ENCODE assay signal across 7 cellular contexts in genomic region chr10:3807221-3807927, GRCh38. TPM values are rescaled to one million over a fixed set of nuclear protein-coding genes. Genes with fewer than 3 reads are reported as not detected.
A peak's percentile ranks its signal among the peaks of the same experiment; 100 is the strongest.
DNase-seq lines count a peak whose midpoint lies in the region; ATAC-seq and TF ChIP-seq lines count a peak whose summit lies in the region.

No MANE protein-coding gene starts in this region.

- ATAC-seq in GM23338, result peak; percentile 46; the same call in 2 of the 3 replicates
- ATAC-seq in GM21367 (IDR thresholded peaks at IDR 0.05; ENCODE audit: unreplicated experiment), result no peak
- ATAC-seq in omental fat pad (ENCODE audit: low FRiP score), result no peak

- no peak for TF ChIP-seq POLR2A in sigmoid colon (IDR thresholded peaks at IDR 0.05)

- H3K27me3 Mint-ChIP-seq in GM23338 (ENCODE audit: insufficient read depth, low read depth, poor library complexity) (peaks cover 1% of the 10 kb centered on the region), endodermal cell (ENCODE audit: insufficient read depth) (no peaks in the 10 kb centered on the region)

- no peaks in the 10 kb centered on the region for H3K36me3 Mint-ChIP-seq in GM23338 (ENCODE audit: low read depth)
- H3K36me3 Mint-ChIP-seq in endodermal cell (ENCODE audit: low read depth), result no peaks in the 10 kb centered on the region

- CTCF ChIA-PET in OCI-LY7 (lab: Charles Lee; ENCODE audit: unreplicated experiment), result no interaction called here

- no peaks in the 10 kb centered on the region for H3F3A ChIP-seq in GM23338 (replicated peaks; ENCODE audit: low read depth)

- no peaks in the 10 kb centered on the region for H3K79me2 ChIP-seq in GM23338 (replicated peaks; ENCODE audit: insufficient read depth)
- H3K79me2 ChIP-seq in OCI-LY7 (ENCODE audit: insufficient read depth, low read depth, low read length), result no peaks in the 10 kb centered on the region

- H2AFZ ChIP-seq in GM23338 (no peak overlapping the region), OCI-LY7 (ENCODE audit: low read length) (peak overlapping the region; percentile 98)

- no peaks in the 10 kb centered on the region for H4K20me1 ChIP-seq in GM23338 (replicated peaks; ENCODE audit: insufficient read depth)
- H4K20me1 ChIP-seq in OCI-LY7 (ENCODE audit: insufficient read depth, low read length), result no peaks in the 10 kb centered on the region

- peak; percentile 34 for DNase-seq in GM23338 (ENCODE audit: low spot score)
- DNase-seq in OCI-LY7 (ENCODE audit: low spot score), result peak; percentile 38
- no peak for DNase-seq in endodermal cell
- no peak for DNase-seq in sigmoid colon
- no peak for DNase-seq in omental fat pad (ENCODE audit: low spot score)
- DNase-seq in NCI-H2029 (lab: John Stamatoyannopoulos, UW), result no peak

- no peak overlapping the region for H3K9ac ChIP-seq in endodermal cell (ENCODE audit: extremely low read depth, low read length, poor library complexity, severe bottlenecking)

- no TSS peak for BruUV-seq in OCI-LY7 (replicated peaks; lab: Mats Ljungman, UMichigan)

- TF ChIP-seq EP300 in sigmoid colon (IDR thresholded peaks at IDR 0.05), result no peak

- H3K27me3 ChIP-seq in GM23338 (ENCODE audit: insufficient read depth), result no peaks in the 10 kb centered on the region
- no peaks in the 10 kb centered on the region for H3K27me3 ChIP-seq in endodermal cell (ENCODE audit: control insufficient read depth, insufficient read depth, low read length, poor library complexity, severe bottlenecking)
- H3K27me3 ChIP-seq in sigmoid colon, result no peaks in the 10 kb centered on the region

- peaks cover 34% of the 10 kb centered on the region for H3K4me1 Mint-ChIP-seq in GM23338
- H3K4me1 Mint-ChIP-seq in endodermal cell, result peaks cover 60% of the 10 kb centered on the region

- H3K4me1 ChIP-seq in GM23338 (ENCODE audit: insufficient read depth) (peaks cover 10% of the 10 kb centered on the region), OCI-LY7 (ENCODE audit: insufficient read depth, low read length, poor library complexity, severe bottlenecking) (peaks cover 97% of the 10 kb centered on the region), endodermal cell (ENCODE audit: control insufficient read depth, insufficient read depth, low read length) (peaks cover 39% of the 10 kb centered on the region), sigmoid colon (peaks cover 0 to 46% (median 27%) of the 10 kb centered on the region in 4 donors)

- H3K27ac ChIP-seq in GM23338 (ENCODE audit: low read depth) (no peak overlapping the region), OCI-LY7 (ENCODE audit: low read depth, low read length, poor library complexity, severe bottlenecking) (peak overlapping the region; percentile 98), endodermal cell (ENCODE audit: low read depth, low read length) (no peak overlapping the region), sigmoid colon (peak overlapping the region; percentile 21 to 78 (median 62))

- H3K9me3 Mint-ChIP-seq in GM23338 (no peaks in the 10 kb centered on the region), endodermal cell (no peaks in the 10 kb centered on the region)

- H3K4me3 ChIP-seq in GM23338 (no peak overlapping the region), OCI-LY7 (ENCODE audit: low read depth, low read length, poor library complexity, severe bottlenecking) (peak overlapping the region; percentile 61), endodermal cell (ENCODE audit: low read length) (no peak overlapping the region), sigmoid colon (no peak overlapping the region)

- H3K27ac Mint-ChIP-seq in GM23338, result no peak overlapping the region
- H3K27ac Mint-ChIP-seq in endodermal cell, result peak overlapping the region; percentile 50

- WGBS in endodermal cell (ENCODE audit: insufficient coverage in 1 of 2, insufficient read length in 1 of 2), 2 experiments, result 92 to 93% methylated on average over 8 to 15 of the region's 15 CpGs
- 84 to 85% methylated on average over 15 of the region's 15 CpGs for WGBS in sigmoid colon, 2 donors

- POLR2A ChIA-PET in OCI-LY7 (lab: Charles Lee), result interaction anchor here (0.9 to 2.2 kb wide), 4 partner anchors 23 to 65 kb away, joined by 3 to 12 read pairs (median 6); partner anchors contain the start of gene KLF6

- no peak overlapping the region for H3K4me2 ChIP-seq in GM23338
- peak overlapping the region; percentile 94 for H3K4me2 ChIP-seq in OCI-LY7 (ENCODE audit: low read length)

- TF ChIP-seq CTCF in GM23338 (conservative IDR thresholded peaks at IDR 0.05; ENCODE audit: low read depth in 2 of 2), result peak in 1 of 2 experiments; percentile 5; a peak in 1 of 4 replicates
- TF ChIP-seq CTCF in OCI-LY7 (conservative IDR thresholded peaks at IDR 0.05; ENCODE audit: low read length), result no peak
- TF ChIP-seq CTCF in endodermal cell (conservative IDR thresholded peaks at IDR 0.05), result peak; percentile 48
- TF ChIP-seq CTCF in sigmoid colon (IDR thresholded peaks at IDR 0.05), result no peak
- no peak for TF ChIP-seq CTCF in omental fat pad (IDR thresholded peaks at IDR 0.05)

- no peaks in the 10 kb centered on the region for H3K36me3 ChIP-seq in GM23338 (ENCODE audit: insufficient read depth)
- H3K36me3 ChIP-seq in OCI-LY7 (ENCODE audit: insufficient read depth, low read length), result no peaks in the 10 kb centered on the region
- no peaks in the 10 kb centered on the region for H3K36me3 ChIP-seq in endodermal cell (ENCODE audit: control insufficient read depth, insufficient read depth, low read length)
- H3K36me3 ChIP-seq in sigmoid colon, result no peaks in the 10 kb centered on the region

- no peaks in the 10 kb centered on the region for H3K9me3 ChIP-seq in OCI-LY7 (ENCODE audit: low read length)
- H3K9me3 ChIP-seq in endodermal cell (ENCODE audit: control insufficient read depth, low read length), result no peaks in the 10 kb centered on the region
- H3K9me3 ChIP-seq in sigmoid colon, result no peaks in the 10 kb centered on the region

- no peak overlapping the region for H3K4me3 Mint-ChIP-seq in GM23338
- H3K4me3 Mint-ChIP-seq in endodermal cell, result no peak overlapping the region

- H3K9me2 ChIP-seq in GM23338 (ENCODE audit: insufficient read depth), result no peaks in the 10 kb centered on the region
- no peaks in the 10 kb centered on the region for H3K9me2 ChIP-seq in OCI-LY7 (ENCODE audit: insufficient read depth, low read length)

- intact Hi-C loops in OCI-LY7 (cut with micrococcal nuclease; ENCODE audit: unreplicated experiment) (loop anchor here (2.0 kb wide), 2 partner anchors 47 to 67 kb away; no protein-coding TSS in a partner anchor), sigmoid colon (cut with DNase I) (no loop called here)

TF ChIP-seq in GM23338, 12 proteins besides CTCF, POLR2A, EP300 and RAD21 (continues in another document):
- TF ChIP-seq ETS1 (IDR thresholded peaks at IDR 0.05) (no peak), ZNF331 (CRISPR knock-in tag; IDR thresholded peaks at IDR 0.05; ENCODE audit: low read depth) (no peak), POLR2AphosphoS5 (IDR thresholded peaks at IDR 0.05; ENCODE audit: low read depth) (no peak)

RNA-seq across cellular contexts. Expression of gene KLF6, which starts 22.4 kb away (rescaled TPM):
- total RNA-seq in GM23338 (2014; rRNA removed; shearing (Covaris generic)), result 18.0 and 19.6 TPM in 2 replicates
- polyA plus RNA-seq in GM23338 (2016; fragmentation: Nextera tagmentation; extraction: Ambion mirVana) (25.7 and 35.4 TPM in 2 replicates), sigmoid colon (100 to 1,000 TPM in 1 of 3 donors, 10 to 100 TPM in 2; 73.3 to 137 (median 91.6) TPM)
- 19.2 and 24.0 TPM in 2 replicates for total RNA-seq in OCI-LY7 (2014; rRNA removed; shearing (Covaris generic))
- total RNA-seq in OCI-LY7 (2022) (43.0 and 54.0 TPM in 2 replicates), endodermal cell (10 to 100 TPM; 59.0 to 71.2 TPM), sigmoid colon (100 to 1,000 TPM in 2 of 4 donors, 10 to 100 TPM in 2; 50.3 to 116 (median 85.8) TPM), omental fat pad (100 to 1,000 TPM; 185 to 404 (median 276) TPM)
- polyA plus RNA-seq in endodermal cell (2013, experiment 1 of 2), result 36.4 TPM
- 43.6 TPM for polyA plus RNA-seq in endodermal cell (2013, experiment 2 of 2)

Comparison
In these comparisons a context has a peak if more than half of its experiments do, and no peak if none do; other contexts are left out.
1. DNase-seq: peak in GM23338 (single experiment) and OCI-LY7 (single experiment); none in endodermal cell (single experiment), sigmoid colon (single experiment), omental fat pad (single experiment) and NCI-H2029 (single experiment).
2. H3K27ac ChIP-seq: peak in OCI-LY7 (single experiment) and sigmoid colon (4 of 4); none in GM23338 (single experiment) and endodermal cell (single experiment).